ENCODE assay signal across 16 cellular contexts in genomic region chr2:10160226-10160955, GRCh38. TPM values are rescaled to one million over a fixed set of nuclear protein-coding genes. Genes with fewer than 3 reads are reported as not detected.
"Had no signal": no experiment of that assay in that cellular context is flagged by ENCODE, and none has a peak within 500 bp of the region (broad histone marks: within the 10 kb centered on the region; RNA-seq: fewer than 3 reads in every experiment).

No MANE protein-coding gene starts in this region.

- H3K9me3 ChIP-seq: ascending aorta, gastrocnemius medialis, sigmoid colon, upper lobe of left lung had no signal

- DNase-seq: activated CD4-positive, alpha-beta T cell treated with anti-CD3 and anti-CD28 coated beads for 4 hours; activated gamma-delta T cell; activated T-cell treated with anti-CD3 and anti-CD28 coated beads, Interleukin-2, amount 50 U/mL, for 1 hour; effector CD4-positive, alpha-beta T cell; gastrocnemius medialis; kidney glomerular epithelial cell; nephron progenitor cell; sigmoid colon; stimulated activated CD4-positive, alpha-beta T cell treated with anti-CD3 and anti-CD28 coated beads, Interleukin-12 subunit alpha, Interleukin-12 subunit beta, amount 100 ng/mL, for 4 hours; stimulated activated naive CD8-positive, alpha-beta T cell treated with anti-CD3 and anti-CD28 coated beads, Interleukin-15, Interleukin-2, amounts not matched to agents 100 U/mL and 50 U/mL, for 24 hours; upper lobe of left lung had no signal

- H3K4me1 ChIP-seq: ascending aorta, gastrocnemius medialis, sigmoid colon, upper lobe of left lung had no signal

- H3K4me3 ChIP-seq: ascending aorta, cardiac muscle cell, coronary artery, gastrocnemius medialis, sigmoid colon, upper lobe of left lung had no signal

- H3K36me3 ChIP-seq: ascending aorta, cardiac muscle cell, gastrocnemius medialis, sigmoid colon, upper lobe of left lung had no signal

- H3K27me3 ChIP-seq: ascending aorta, cardiac muscle cell, gastrocnemius medialis, sigmoid colon, upper lobe of left lung had no signal

- H3K4me3 Mint-ChIP-seq: nephron progenitor cell had no signal

- H3K9me3 Mint-ChIP-seq: nephron progenitor cell had no signal

- H3K27ac ChIP-seq: ascending aorta, cardiac muscle cell, coronary artery, epithelial cell of prostate, gastrocnemius medialis, sigmoid colon, upper lobe of left lung, VCaP had no signal

RNA-seq across cellular contexts. Expression of gene RRM2, which starts 37.9 kb away (rescaled TPM):
- total RNA-seq: ascending aorta had no signal
